Comparison of ENCODE assay signal across 8 cellular contexts in the genomic region with DNA sequence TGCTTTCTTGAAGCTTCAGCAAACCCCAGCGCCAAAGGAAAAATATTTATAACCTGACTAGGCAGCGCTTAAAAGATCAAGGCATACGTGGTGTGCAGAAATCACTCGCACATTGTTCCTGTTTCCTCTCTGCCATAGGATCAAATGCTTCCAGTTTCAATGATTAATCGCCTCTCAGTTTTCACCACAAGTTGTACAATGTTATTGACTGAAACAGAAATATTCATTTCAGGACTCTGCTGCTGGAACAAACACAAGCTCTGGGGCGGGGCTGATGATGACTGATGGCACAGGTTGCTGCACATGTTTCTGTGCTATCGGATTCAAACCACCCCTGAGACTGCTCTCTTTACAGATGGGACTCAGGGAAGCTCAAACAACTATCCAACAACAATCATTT.
DNase-seq lines count a peak whose midpoint lies in the region; ATAC-seq and TF ChIP-seq lines count a peak whose summit lies in the region.

No MANE protein-coding gene starts in this region.

- no peak for TF ChIP-seq CTCF in RWPE1 (conservative IDR thresholded peaks at IDR 0.05; ENCODE audit: low read depth)
- no peak for TF ChIP-seq CTCF in left ventricle myocardium inferior (IDR thresholded peaks at IDR 0.05; ENCODE audit: borderline replicate concordance)
- TF ChIP-seq CTCF in Peyer's patch (IDR thresholded peaks at IDR 0.05), result no peak

- H3K4me1 ChIP-seq in mesenchymal stem cell (ENCODE audit: control insufficient read depth, insufficient read depth, low read depth, low read length) (peaks cover 23% of the 10 kb centered on the region), left ventricle myocardium inferior (no peaks in the 10 kb centered on the region), Peyer's patch (no peaks in the 10 kb centered on the region)

- H3K4me2 ChIP-seq in mesenchymal stem cell (ENCODE audit: low read length, poor library complexity, severe bottlenecking), result peak overlapping the region; percentile 20

- no peak overlapping the region for H2BK120ac ChIP-seq in mesenchymal stem cell (ENCODE audit: low read depth, low read length)

- H3K27ac ChIP-seq in RWPE1 (no peak overlapping the region), mesenchymal stem cell (ENCODE audit: low read length, poor library complexity, severe bottlenecking) (peak overlapping the region; percentile 85), left ventricle myocardium inferior (replicated peaks) (no peak overlapping the region), Peyer's patch (no peak overlapping the region)

- H3K9ac ChIP-seq in mesenchymal stem cell (ENCODE audit: low read length), result no peak overlapping the region

- no peak overlapping the region for H3K18ac ChIP-seq in mesenchymal stem cell (ENCODE audit: low read depth in 1 of 2, low read length in 2 of 2)

- H3K9me3 ChIP-seq in mesenchymal stem cell (ENCODE audit: control insufficient read depth, low read length) (peaks cover 3% of the 10 kb centered on the region), left ventricle myocardium inferior (replicated peaks) (peaks cover 4% of the 10 kb centered on the region), Peyer's patch (no peaks in the 10 kb centered on the region)

- no peak overlapping the region for H4K91ac ChIP-seq in mesenchymal stem cell (ENCODE audit: low read length)

- POLR2A ChIA-PET in RWPE1 (lab: Yijun Ruan, JAX; ENCODE audit: low non-redundant PET), result no interaction called here

- no peak overlapping the region for H2BK15ac ChIP-seq in mesenchymal stem cell (ENCODE audit: low read depth, poor library complexity, severe bottlenecking)

- H2AFZ ChIP-seq in mesenchymal stem cell (ENCODE audit: low read depth, low read length), result no peak overlapping the region

- CTCF ChIA-PET in RWPE1 (lab: Yijun Ruan, JAX), result interaction anchor here (0.7 kb wide), 1 partner anchor 43 kb away, joined by 3 read pairs; no protein-coding TSS in a partner anchor

- H4K8ac ChIP-seq in mesenchymal stem cell (ENCODE audit: low read length), result no peak overlapping the region

- TF ChIP-seq POLR2A in Peyer's patch (IDR thresholded peaks at IDR 0.05), result no peak

- H3K4ac ChIP-seq in mesenchymal stem cell (ENCODE audit: low read depth in 1 of 2, low read length in 2 of 2), result no peak overlapping the region

- H2AK5ac ChIP-seq in mesenchymal stem cell (ENCODE audit: low read length, severe bottlenecking), result peak overlapping the region; percentile 42

- no peak overlapping the region for H2BK12ac ChIP-seq in mesenchymal stem cell (ENCODE audit: low read length in 2 of 2)

- H3K36me3 ChIP-seq in mesenchymal stem cell (ENCODE audit: control insufficient read depth in 1 of 2, insufficient read depth in 2 of 2, low read depth in 1 of 2, low read length in 2 of 2) (peaks cover 0 to 9% of the 10 kb centered on the region in 2 experiments), left ventricle myocardium inferior (no peaks in the 10 kb centered on the region), Peyer's patch (no peaks in the 10 kb centered on the region)

- WGBS in mesenchymal stem cell, result 78% methylated on average over 7 of the region's 7 CpGs

- no peak overlapping the region for H3K23ac ChIP-seq in mesenchymal stem cell (ENCODE audit: low read length in 2 of 2)

- no peak overlapping the region for H2BK5ac ChIP-seq in mesenchymal stem cell (ENCODE audit: low read depth, low read length, poor library complexity, severe bottlenecking)

- ATAC-seq in GM18861 (IDR thresholded peaks at IDR 0.05; ENCODE audit: unreplicated experiment), result peak; percentile 80
- ATAC-seq in HG02678 (IDR thresholded peaks at IDR 0.05; ENCODE audit: unreplicated experiment), result peak; percentile 83
- ATAC-seq in HG03025 (IDR thresholded peaks at IDR 0.05; ENCODE audit: low FRiP score, unreplicated experiment), result no peak
- no peak for ATAC-seq in esophagus mucosa

- H3K4me3 ChIP-seq in mesenchymal stem cell (ENCODE audit: insufficient read depth in 1 of 2, low read depth in 1 of 2, low read length in 2 of 2) (no peak overlapping the region), left ventricle myocardium inferior (no peak overlapping the region), Peyer's patch (no peak overlapping the region)

- DNase-seq in RWPE1 (ENCODE audit: low spot score) (peak; percentile 36), mesenchymal stem cell (no peak), left ventricle myocardium inferior (no peak), Peyer's patch (no peak)

- H3K79me1 ChIP-seq in mesenchymal stem cell (replicated peaks; ENCODE audit: low read length, poor library complexity, severe bottlenecking), result peaks cover 19% of the 10 kb centered on the region

- intact Hi-C loops in left ventricle myocardium inferior (cut with micrococcal nuclease), result no loop called here

- H3K27me3 ChIP-seq in mesenchymal stem cell (ENCODE audit: control insufficient read depth in 1 of 2, insufficient read depth in 1 of 2, low read length in 2 of 2), result peaks cover 0 to 86% of the 10 kb centered on the region in 2 experiments
- peaks cover 16% of the 10 kb centered on the region for H3K27me3 ChIP-seq in left ventricle myocardium inferior (ENCODE audit: low read depth)
- no peaks in the 10 kb centered on the region for H3K27me3 ChIP-seq in Peyer's patch

- no peak overlapping the region for H3K14ac ChIP-seq in mesenchymal stem cell (ENCODE audit: low read length in 2 of 2)

Comparison
In these comparisons a context has a peak if more than half of its experiments do, and no peak if none do; other contexts are left out.
1. ATAC-seq: peak in GM18861 (single experiment) and HG02678 (single experiment); none in HG03025 (single experiment) and esophagus mucosa (single experiment).